Comparison of ENCODE assay signal across 1 cellular context in genomic region chr1:156751724-156752481, GRCh38.
TF ChIP-seq lines count a peak whose summit lies in the region.

No MANE protein-coding gene starts in this region.

TF ChIP-seq in GM12878, 131 proteins besides CTCF, POLR2A, EP300 and RAD21 (continued from another document):
- TF ChIP-seq, protein P1, sequence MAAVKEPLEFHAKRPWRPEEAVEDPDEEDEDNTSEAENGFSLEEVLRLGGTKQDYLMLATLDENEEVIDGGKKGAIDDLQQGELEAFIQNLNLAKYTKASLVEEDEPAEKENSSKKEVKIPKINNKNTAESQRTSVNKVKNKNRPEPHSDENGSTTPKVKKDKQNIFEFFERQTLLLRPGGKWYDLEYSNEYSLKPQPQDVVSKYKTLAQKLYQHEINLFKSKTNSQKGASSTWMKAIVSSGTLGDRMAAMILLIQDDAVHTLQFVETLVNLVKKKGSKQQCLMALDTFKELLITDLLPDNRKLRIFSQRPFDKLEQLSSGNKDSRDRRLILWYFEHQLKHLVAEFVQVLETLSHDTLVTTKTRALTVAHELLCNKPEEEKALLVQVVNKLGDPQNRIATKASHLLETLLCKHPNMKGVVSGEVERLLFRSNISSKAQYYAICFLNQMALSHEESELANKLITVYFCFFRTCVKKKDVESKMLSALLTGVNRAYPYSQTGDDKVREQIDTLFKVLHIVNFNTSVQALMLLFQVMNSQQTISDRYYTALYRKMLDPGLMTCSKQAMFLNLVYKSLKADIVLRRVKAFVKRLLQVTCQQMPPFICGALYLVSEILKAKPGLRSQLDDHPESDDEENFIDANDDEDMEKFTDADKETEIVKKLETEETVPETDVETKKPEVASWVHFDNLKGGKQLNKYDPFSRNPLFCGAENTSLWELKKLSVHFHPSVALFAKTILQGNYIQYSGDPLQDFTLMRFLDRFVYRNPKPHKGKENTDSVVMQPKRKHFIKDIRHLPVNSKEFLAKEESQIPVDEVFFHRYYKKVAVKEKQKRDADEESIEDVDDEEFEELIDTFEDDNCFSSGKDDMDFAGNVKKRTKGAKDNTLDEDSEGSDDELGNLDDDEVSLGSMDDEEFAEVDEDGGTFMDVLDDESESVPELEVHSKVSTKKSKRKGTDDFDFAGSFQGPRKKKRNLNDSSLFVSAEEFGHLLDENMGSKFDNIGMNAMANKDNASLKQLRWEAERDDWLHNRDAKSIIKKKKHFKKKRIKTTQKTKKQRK (IDR thresholded peaks at IDR 0.05; ENCODE audit: low read depth, low read length), result peak; percentile 29; the same call in 1 of the 2 replicates
- TF ChIP-seq TARDBP (IDR thresholded peaks at IDR 0.05; ENCODE audit: borderline replicate concordance) (no peak), WRNIP1 (IDR thresholded peaks at IDR 0.05; ENCODE audit: borderline replicate concordance, low read depth, low read length) (no peak), SMARCA5 (IDR thresholded peaks at IDR 0.05) (no peak), RCOR1 (conservative IDR thresholded peaks at IDR 0.05; ENCODE audit: low read depth, low read length) (no peak), TCF12 (IDR thresholded peaks at IDR 0.05; ENCODE audit: low read depth, low read length) (no peak), NR2C2 (IDR thresholded peaks at IDR 0.05; ENCODE audit: borderline replicate concordance, control insufficient read depth, insufficient read length, low read depth) (peak; percentile 75), RBBP5 (conservative IDR thresholded peaks at IDR 0.05) (no peak), BRCA1 (IDR thresholded peaks at IDR 0.05; ENCODE audit: low read depth, low read length) (no peak), TAF1 (IDR thresholded peaks at IDR 0.05; ENCODE audit: borderline replicate concordance, low read depth, low read length) (peak; percentile 48; the same call in 1 of the 2 replicates), MXI1 (IDR thresholded peaks at IDR 0.05; ENCODE audit: low read depth, low read length) (no peak; the same call in 1 of the 2 replicates)
- TF ChIP-seq, protein P2, sequence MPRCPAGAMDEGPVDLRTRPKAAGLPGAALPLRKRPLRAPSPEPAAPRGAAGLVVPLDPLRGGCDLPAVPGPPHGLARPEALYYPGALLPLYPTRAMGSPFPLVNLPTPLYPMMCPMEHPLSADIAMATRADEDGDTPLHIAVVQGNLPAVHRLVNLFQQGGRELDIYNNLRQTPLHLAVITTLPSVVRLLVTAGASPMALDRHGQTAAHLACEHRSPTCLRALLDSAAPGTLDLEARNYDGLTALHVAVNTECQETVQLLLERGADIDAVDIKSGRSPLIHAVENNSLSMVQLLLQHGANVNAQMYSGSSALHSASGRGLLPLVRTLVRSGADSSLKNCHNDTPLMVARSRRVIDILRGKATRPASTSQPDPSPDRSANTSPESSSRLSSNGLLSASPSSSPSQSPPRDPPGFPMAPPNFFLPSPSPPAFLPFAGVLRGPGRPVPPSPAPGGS (IDR thresholded peaks at IDR 0.05; ENCODE audit: borderline replicate concordance, insufficient read depth, low read depth, low read length, poor library complexity, severe bottlenecking), result no peak
